Comparison of ENCODE assay signal across 11 cellular contexts in the genomic region with DNA sequence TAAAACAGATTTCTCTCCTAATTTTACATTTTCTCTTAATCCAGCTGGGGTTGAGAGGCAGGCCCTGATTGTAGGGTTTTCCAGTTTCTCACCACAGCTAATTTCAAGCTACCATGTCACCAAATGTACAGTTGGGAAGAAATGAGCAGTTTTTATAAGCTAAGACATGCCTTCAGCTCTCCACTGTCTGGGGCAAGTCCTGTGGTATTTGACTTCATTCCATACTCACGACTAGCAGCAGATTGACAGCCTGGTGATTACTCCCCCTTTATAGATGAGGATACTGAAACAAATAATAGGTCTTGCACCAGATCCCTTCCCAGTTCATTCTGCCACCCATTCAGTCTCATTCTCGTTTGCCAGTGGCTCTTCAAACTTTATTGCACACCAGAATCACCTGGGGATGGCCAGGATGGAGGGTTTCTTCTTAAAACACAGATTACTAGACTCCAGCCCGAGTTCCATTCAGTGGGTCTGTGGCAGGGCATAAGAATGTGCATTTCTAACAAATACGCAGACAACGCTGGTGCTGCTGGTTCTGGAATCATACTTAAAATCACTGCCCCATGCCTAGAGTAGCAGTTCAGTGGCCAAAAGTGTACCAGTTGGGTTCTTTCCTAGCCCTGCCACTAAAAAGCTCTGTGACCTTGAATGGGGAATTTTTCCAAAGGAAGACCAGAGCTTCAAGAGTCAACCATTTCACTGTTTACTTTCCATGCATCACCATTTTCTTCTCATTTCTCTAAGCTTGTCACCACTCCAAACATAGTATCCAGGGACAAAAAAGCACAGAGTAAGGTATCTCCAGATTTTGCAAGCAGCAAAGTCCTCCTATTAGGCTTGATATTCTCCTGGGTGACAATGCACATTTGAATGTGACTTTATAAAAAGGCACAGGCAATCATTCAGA.
DNase-seq lines count a peak whose midpoint lies in the region; ATAC-seq lines count a peak whose summit lies in the region.
"Had no signal": no experiment of that assay in that cellular context is flagged by ENCODE, and none has a peak within 500 bp of the region (broad histone marks: within the 10 kb centered on the region; RNA-seq: fewer than 3 reads in every experiment).

No MANE protein-coding gene starts in this region.

- no peaks in the 10 kb centered on the region for H3K36me3 Mint-ChIP-seq in effector memory CD8-positive, alpha-beta T cell (ENCODE audit: insufficient read depth)
- no peaks in the 10 kb centered on the region for H3K36me3 Mint-ChIP-seq in activated naive CD8-positive, alpha-beta T cell treated with anti-CD3 and anti-CD28 coated beads, Interleukin-2, amount 50 U/mL, for 24 hours (ENCODE audit: low read depth)
- H3K36me3 Mint-ChIP-seq in activated CD4-positive, alpha-beta T cell treated with anti-CD3 and anti-CD28 coated beads, Interleukin-2, amount 10 ng/mL, durations not matched to agents 24 days and 14 days (ENCODE audit: low read depth) = no peaks in the 10 kb centered on the region
- H3K36me3 Mint-ChIP-seq: IgD-negative memory B cell had no signal

- peak; percentile 33 for DNase-seq in A172 (ENCODE audit: low spot score)
- DNase-seq in NCI-H226 = peak; percentile 41
- DNase-seq in effector memory CD8-positive, alpha-beta T cell = no peak
- no peak for DNase-seq in activated CD4-positive, CD25-positive, alpha-beta regulatory T cell treated with anti-CD3 and anti-CD28 coated beads, Interleukin-2, amount 50 U/mL, for 72 hours
- no peak for DNase-seq in activated naive CD8-positive, alpha-beta T cell treated with anti-CD3 and anti-CD28 coated beads, Interleukin-2, amount 50 U/mL, for 24 hours
- no peak for DNase-seq in activated CD4-positive, alpha-beta T cell treated with anti-CD3 and anti-CD28 coated beads, Interleukin-2, amount 10 ng/mL, durations not matched to agents 24 days and 14 days
- DNase-seq: spleen had no signal

- peak overlapping the region; percentile 29 to 86 for H3K27ac Mint-ChIP-seq in effector memory CD8-positive, alpha-beta T cell
- H3K27ac Mint-ChIP-seq in activated naive CD8-positive, alpha-beta T cell treated with anti-CD3 and anti-CD28 coated beads, Interleukin-2, amount 50 U/mL, for 24 hours = no peak overlapping the region
- no peak overlapping the region for H3K27ac Mint-ChIP-seq in activated CD4-positive, alpha-beta T cell treated with anti-CD3 and anti-CD28 coated beads, Interleukin-2, amount 10 ng/mL, durations not matched to agents 24 days and 14 days
- H3K27ac Mint-ChIP-seq: IgD-negative memory B cell had no signal

- H3K4me3 ChIP-seq in muscle layer of duodenum (ENCODE audit: low read depth in 1 of 2, low read length in 2 of 2) = peak overlapping the region in 1 of 2 donors; percentile 23
- H3K4me3 ChIP-seq: BLaER1 treated with 17β-estradiol and CSF1 and Interleukin-3, amounts not matched to agents 10 nM and 100 nM; spleen had no signal

- peak overlapping the region; percentile 94 for H3K27ac ChIP-seq in muscle layer of duodenum (ENCODE audit: low read length)

- peaks cover 0 to 3% of the 10 kb centered on the region in 2 donors for H3K4me1 Mint-ChIP-seq in effector memory CD8-positive, alpha-beta T cell (ENCODE audit: low read depth in 2 of 2)
- peaks cover 2% of the 10 kb centered on the region for H3K4me1 Mint-ChIP-seq in activated naive CD8-positive, alpha-beta T cell treated with anti-CD3 and anti-CD28 coated beads, Interleukin-2, amount 50 U/mL, for 24 hours
- no peaks in the 10 kb centered on the region for H3K4me1 Mint-ChIP-seq in activated CD4-positive, alpha-beta T cell treated with anti-CD3 and anti-CD28 coated beads, Interleukin-2, amount 10 ng/mL, durations not matched to agents 24 days and 14 days

- H3K4me3 Mint-ChIP-seq in effector memory CD8-positive, alpha-beta T cell = no peak overlapping the region
- no peak overlapping the region for H3K4me3 Mint-ChIP-seq in activated naive CD8-positive, alpha-beta T cell treated with anti-CD3 and anti-CD28 coated beads, Interleukin-2, amount 50 U/mL, for 24 hours
- no peak overlapping the region for H3K4me3 Mint-ChIP-seq in activated CD4-positive, alpha-beta T cell treated with anti-CD3 and anti-CD28 coated beads, Interleukin-2, amount 10 ng/mL, durations not matched to agents 24 days and 14 days
- H3K4me3 Mint-ChIP-seq: IgD-negative memory B cell had no signal

- H3K4me1 ChIP-seq in muscle layer of duodenum (ENCODE audit: control insufficient read depth in 1 of 2, insufficient read depth in 2 of 2, low read length in 2 of 2) = peaks cover 20 to 25% of the 10 kb centered on the region in 2 donors

- peaks cover 0 to 4% of the 10 kb centered on the region in 2 donors for H3K36me3 ChIP-seq in muscle layer of duodenum (ENCODE audit: control insufficient read depth in 1 of 2, insufficient read depth in 2 of 2, low read length in 2 of 2)
- H3K36me3 ChIP-seq: spleen had no signal

- no peaks in the 10 kb centered on the region for H3K27me3 ChIP-seq in muscle layer of duodenum (ENCODE audit: low read depth, low read length)
- H3K27me3 ChIP-seq: BLaER1 treated with 17β-estradiol and CSF1 and Interleukin-3, amounts not matched to agents 10 nM and 100 nM; spleen had no signal

- H3K27me3 Mint-ChIP-seq in effector memory CD8-positive, alpha-beta T cell = peaks cover 4% of the 10 kb centered on the region in 2 donors
- peaks cover 3% of the 10 kb centered on the region for H3K27me3 Mint-ChIP-seq in activated naive CD8-positive, alpha-beta T cell treated with anti-CD3 and anti-CD28 coated beads, Interleukin-2, amount 50 U/mL, for 24 hours
- peaks cover 3% of the 10 kb centered on the region for H3K27me3 Mint-ChIP-seq in activated CD4-positive, alpha-beta T cell treated with anti-CD3 and anti-CD28 coated beads, Interleukin-2, amount 10 ng/mL, durations not matched to agents 24 days and 14 days

- intact Hi-C loops in activated CD4-positive, alpha-beta T cell treated with anti-CD3 and anti-CD28 coated beads, Interleukin-2, amount 10 ng/mL, durations not matched to agents 24 days and 14 days (cut with micrococcal nuclease) = no loop called here

- no peaks in the 10 kb centered on the region for H3K9me3 Mint-ChIP-seq in effector memory CD8-positive, alpha-beta T cell
- no peaks in the 10 kb centered on the region for H3K9me3 Mint-ChIP-seq in activated naive CD8-positive, alpha-beta T cell treated with anti-CD3 and anti-CD28 coated beads, Interleukin-2, amount 50 U/mL, for 24 hours
- H3K9me3 Mint-ChIP-seq in activated CD4-positive, alpha-beta T cell treated with anti-CD3 and anti-CD28 coated beads, Interleukin-2, amount 10 ng/mL, durations not matched to agents 24 days and 14 days = no peaks in the 10 kb centered on the region
- H3K9me3 Mint-ChIP-seq: IgD-negative memory B cell had no signal

- ATAC-seq in effector memory CD8-positive, alpha-beta T cell (replicated peaks) = no peak
- ATAC-seq in activated naive CD8-positive, alpha-beta T cell treated with anti-CD3 and anti-CD28 coated beads, Interleukin-2, amount 50 U/mL, for 24 hours = no peak
- no peak for ATAC-seq in HG02885 (IDR thresholded peaks at IDR 0.05; ENCODE audit: poor library complexity, unreplicated experiment)

- no peaks in the 10 kb centered on the region for H3K9me3 ChIP-seq in muscle layer of duodenum (ENCODE audit: control insufficient read depth in 1 of 2, low read length in 2 of 2)
- H3K9me3 ChIP-seq: BLaER1 treated with 17β-estradiol and CSF1 and Interleukin-3, amounts not matched to agents 10 nM and 100 nM; spleen had no signal

Comparison
In these comparisons a context has a peak if more than half of its experiments do, and no peak if none do; other contexts are left out.
1. DNase-seq: peak in A172 (single experiment) and NCI-H226 (single experiment); none in effector memory CD8-positive, alpha-beta T cell (0 of 3), activated CD4-positive, CD25-positive, alpha-beta regulatory T cell treated with anti-CD3 and anti-CD28 coated beads, Interleukin-2, amount 50 U/mL, for 72 hours (single experiment), activated naive CD8-positive, alpha-beta T cell treated with anti-CD3 and anti-CD28 coated beads, Interleukin-2, amount 50 U/mL, for 24 hours (single experiment) and activated CD4-positive, alpha-beta T cell treated with anti-CD3 and anti-CD28 coated beads, Interleukin-2, amount 10 ng/mL, durations not matched to agents 24 days and 14 days (single experiment).
2. H3K27ac Mint-ChIP-seq: peak in effector memory CD8-positive, alpha-beta T cell (2 of 2); none in activated naive CD8-positive, alpha-beta T cell treated with anti-CD3 and anti-CD28 coated beads, Interleukin-2, amount 50 U/mL, for 24 hours (single experiment) and activated CD4-positive, alpha-beta T cell treated with anti-CD3 and anti-CD28 coated beads, Interleukin-2, amount 10 ng/mL, durations not matched to agents 24 days and 14 days (single experiment).